9 cellular contexts compared by ENCODE assay signal in genomic region chr9:131404581-131404980, GRCh38. TPM values are rescaled to one million over a fixed set of nuclear protein-coding genes. Genes with fewer than 3 reads are reported as not detected.
A peak's percentile ranks its signal among the peaks of the same experiment; 100 is the strongest.
DNase-seq lines count a peak whose midpoint lies in the region; ATAC-seq and TF ChIP-seq lines count a peak whose summit lies in the region.
"Had no signal": no experiment of that assay in that cellular context is flagged by ENCODE, and none has a peak within 500 bp of the region (broad histone marks: within the 10 kb centered on the region; RNA-seq: fewer than 3 reads in every experiment).

No MANE protein-coding gene starts in this region.

- peaks cover 4% of the 10 kb centered on the region for H3K36me3 Mint-ChIP-seq in activated T-cell treated with anti-CD3 and anti-CD28 coated beads, Interleukin-2, amount 50 U/mL, for 4 hours (ENCODE audit: insufficient read depth)

- H3K4me1 Mint-ChIP-seq in activated T-cell treated with anti-CD3 and anti-CD28 coated beads, Interleukin-2, amount 50 U/mL, for 4 hours (ENCODE audit: low read depth): peaks cover 90% of the 10 kb centered on the region

- no peak for TF ChIP-seq CTCF in liver (IDR thresholded peaks at IDR 0.05; ENCODE audit: low read depth, low read length, missing input control)
- TF ChIP-seq CTCF in lower leg skin (IDR thresholded peaks at IDR 0.05): no peak

- no peaks in the 10 kb centered on the region for H3K36me3 ChIP-seq in adipocyte (ENCODE audit: control insufficient read depth, insufficient read depth, low read length, severe bottlenecking)
- no peaks in the 10 kb centered on the region for H3K36me3 ChIP-seq in liver (ENCODE audit: control insufficient read depth in 4 of 4, insufficient read depth in 3 of 4, low read depth in 1 of 4, low read length in 3 of 4)

- DNase-seq in activated T-cell treated with anti-CD3 and anti-CD28 coated beads, Interleukin-2, amount 50 U/mL, for 4 hours: no peak
- no peak for DNase-seq in activated T-cell treated with anti-CD3 and anti-CD28 coated beads, Interleukin-2, amount 50 U/mL, for 48 hours
- DNase-seq in adipocyte (ENCODE audit: low read depth) (no peak), stromal cell of bone marrow (ENCODE audit: low read depth) (peak; percentile 57), T1000 (lab: John Stamatoyannopoulos, UW) (no peak), NCI-H2029 treated with DMSO at 0.1 percent for 48 hours (lab: John Stamatoyannopoulos, UW) (no peak), lower leg skin (ENCODE audit: low spot score in 2 of 2) (no peak)
- DNase-seq: KBM-7 had no signal

- WGBS in liver: 56% methylated on average over 5 of the region's 5 CpGs
- 41 to 50% methylated on average over 5 of the region's 5 CpGs for WGBS in lower leg skin, 2 donors

- H3K9me3 ChIP-seq in adipocyte (ENCODE audit: control insufficient read depth, low read length) (no peaks in the 10 kb centered on the region), liver (ENCODE audit: control insufficient read depth in 4 of 4, low read length in 3 of 4) (no peaks in the 10 kb centered on the region)

- no peak for TF ChIP-seq RAD21 in liver (IDR thresholded peaks at IDR 0.05)

- H3K4me3 ChIP-seq in adipocyte (ENCODE audit: low read length): peak overlapping the region; percentile 37
- no peak overlapping the region for H3K4me3 ChIP-seq in liver (ENCODE audit: low read depth in 1 of 3, low read length in 3 of 3)
- H3K4me3 ChIP-seq in lower leg skin (ENCODE audit: low read depth, poor library complexity, severe bottlenecking): no peak overlapping the region

- H3K27me3 Mint-ChIP-seq in activated T-cell treated with anti-CD3 and anti-CD28 coated beads, Interleukin-2, amount 50 U/mL, for 4 hours (ENCODE audit: low read depth): no peaks in the 10 kb centered on the region

- no peaks in the 10 kb centered on the region for H3K27me3 ChIP-seq in adipocyte (replicated peaks; ENCODE audit: control insufficient read depth, insufficient read depth, low read length)
- no peaks in the 10 kb centered on the region for H3K27me3 ChIP-seq in liver (ENCODE audit: control insufficient read depth in 4 of 4, insufficient read depth in 4 of 4, low read length in 3 of 4)

- H3K4me1 ChIP-seq in adipocyte (ENCODE audit: control insufficient read depth, insufficient read depth, low read length): peaks cover 76% of the 10 kb centered on the region
- peaks cover 28 to 63% (median 61%) of the 10 kb centered on the region in 4 donors for H3K4me1 ChIP-seq in liver (ENCODE audit: control insufficient read depth in 4 of 4, insufficient read depth in 4 of 4, low read length in 3 of 4)

- TF ChIP-seq POLR2A in lower leg skin (IDR thresholded peaks at IDR 0.05): no peak

- peak overlapping the region; percentile 19 to 43 for H3K27ac ChIP-seq in liver (ENCODE audit: low read depth in 1 of 2, low read length in 2 of 2)

- peak overlapping the region; percentile 49 for H3K9ac ChIP-seq in adipocyte (ENCODE audit: low read length)
- H3K9ac ChIP-seq in liver (ENCODE audit: low read depth in 1 of 2, low read length in 2 of 2): no peak overlapping the region

- H3K9me3 Mint-ChIP-seq in activated T-cell treated with anti-CD3 and anti-CD28 coated beads, Interleukin-2, amount 50 U/mL, for 4 hours: no peaks in the 10 kb centered on the region

- intact Hi-C loops in lower leg skin (cut with DNase I; ENCODE audit: low total_unique reads): loop anchor here (10.0 kb wide), 1 partner anchor 50 kb away; no protein-coding TSS in a partner anchor

- no peak for ATAC-seq in activated T-cell treated with anti-CD3 and anti-CD28 coated beads, Interleukin-2, amount 50 U/mL, for 4 hours

- H3K4me3 Mint-ChIP-seq in activated T-cell treated with anti-CD3 and anti-CD28 coated beads, Interleukin-2, amount 50 U/mL, for 4 hours: peak overlapping the region; percentile 37

TF ChIP-seq in liver, 16 proteins besides CTCF, POLR2A, EP300 and RAD21:
- no peak for TF ChIP-seq HNF4A (conservative IDR thresholded peaks at IDR 0.05)
- no peak for TF ChIP-seq GABPA (IDR thresholded peaks at IDR 0.05 in 1 of 2, conservative IDR thresholded peaks at IDR 0.05 in 1 of 2)
- no peak for TF ChIP-seq HNF4G (IDR thresholded peaks at IDR 0.05)
- TF ChIP-seq ATF3 (IDR thresholded peaks at IDR 0.05): no peak
- no peak for TF ChIP-seq RXRA (IDR thresholded peaks at IDR 0.05)
- no peak for TF ChIP-seq TAF1 (conservative IDR thresholded peaks at IDR 0.05)
- no peak for TF ChIP-seq EGR1 (IDR thresholded peaks at IDR 0.05; ENCODE audit: low read depth in 2 of 2)
- TF ChIP-seq NR2F2 (IDR thresholded peaks at IDR 0.05): no peak
- no peak for TF ChIP-seq REST (IDR thresholded peaks at IDR 0.05)
- no peak for TF ChIP-seq YY1 (IDR thresholded peaks at IDR 0.05)
- no peak for TF ChIP-seq FOXA2 (IDR thresholded peaks at IDR 0.05)
- TF ChIP-seq FOXA1 (IDR thresholded peaks at IDR 0.05): no peak
- TF ChIP-seq MAX (IDR thresholded peaks at IDR 0.05): no peak
- no peak for TF ChIP-seq JUND (IDR thresholded peaks at IDR 0.05)
- no peak for TF ChIP-seq ZBTB33 (IDR thresholded peaks at IDR 0.05)

RNA-seq across cellular contexts. Expression of gene PRRC2B, which starts 10.7 kb away (rescaled TPM):
- total RNA-seq in activated T-cell treated with anti-CD3 and anti-CD28 coated beads, Interleukin-2, amount 50 U/mL, for 4 hours: 100 to 1,000 TPM in 1 of 3 donors, 10 to 100 TPM in 2; 89.7 to 102 (median 92.2) TPM
- total RNA-seq in liver (10 to 100 TPM; 29.3 to 44.3 TPM), lower leg skin (100 to 1,000 TPM; 102 to 168 (median 144) TPM)
- polyA plus RNA-seq in liver: 10 to 100 TPM; 10.3 to 24.7 TPM
